9 cellular contexts compared by ENCODE assay signal in genomic region chr1:230470750-230471149, GRCh38. TPM values are rescaled to one million over a fixed set of nuclear protein-coding genes. Genes with fewer than 3 reads are reported as not detected.
DNase-seq lines count a peak whose midpoint lies in the region; ATAC-seq, FAIRE-seq and TF ChIP-seq lines count a peak whose summit lies in the region.
"Not testable (repeated sequence)": the region's sequence is repeated elsewhere in the genome, so short reads cannot be mapped to it uniquely, and the experiment has no call there.
"Had no signal": no experiment of that assay in that cellular context is flagged by ENCODE, and none has a peak within 500 bp of the region (broad histone marks: within the 10 kb centered on the region; RNA-seq: fewer than 3 reads in every experiment).

No MANE protein-coding gene starts in this region.

- CTCF ChIA-PET in HEK293 (lab: Yijun Ruan, JAX) = interaction anchor here (0.7 to 1.0 kb wide), 2 partner anchors 12 to 98 kb away, joined by 3 to 4 read pairs; no protein-coding TSS in a partner anchor
- CTCF ChIA-PET in K562 (lab: Yijun Ruan, JAX; ENCODE audit: low intra/inter-chr PET ratio) = not testable (repeated sequence)

- H3K4me1 ChIP-seq in HEK293 (ENCODE audit: control insufficient read depth, insufficient read depth, low read length); K562 (replicated peaks in 1 of 2; ENCODE audit: control insufficient read depth in 2 of 2, insufficient read depth in 2 of 2, low read length in 2 of 2): not testable (repeated sequence)

- not testable (repeated sequence) for H2AFZ ChIP-seq in K562 (ENCODE audit: low read depth, low read length)

- 7% methylated on average over 1 of the region's 1 CpG for WGBS in K562 (ENCODE audit: insufficient coverage, low coverage, missing lambda C conversion rate)

- TF ChIP-seq CTCF in HEK293 (tag by site-specific recombination; IDR thresholded peaks at IDR 0.05); K562 (IDR thresholded peaks at IDR 0.05 in 2 of 3, conservative IDR thresholded peaks at IDR 0.05 in 1 of 3; ENCODE audit: insufficient read depth in 2 of 3, low read depth in 1 of 3, low read length in 3 of 3): not testable (repeated sequence)

- ATAC-seq in K562 = not testable (repeated sequence)

- DNase-seq in K562 (ENCODE audit: extremely low read depth in 1 of 4, low spot score in 3 of 4) = not testable (repeated sequence)

- TF ChIP-seq EP300 in K562 (IDR thresholded peaks at IDR 0.05; ENCODE audit: low read length) = not testable (repeated sequence)

- H3K9me3 ChIP-seq in HEK293 (ENCODE audit: control insufficient read depth, insufficient read depth, low read depth, low read length); K562 (replicated peaks; ENCODE audit: control insufficient read depth, insufficient read depth, low read depth, low read length): not testable (repeated sequence)

- not testable (repeated sequence) for FAIRE-seq in K562 (lab: Jason Lieb, UNC)

- not testable (repeated sequence) for H3K27me3 ChIP-seq in K562 (ENCODE audit: control insufficient read depth in 2 of 2, insufficient read depth in 2 of 2, low read length in 2 of 2)

- not testable (repeated sequence) for H3K27ac ChIP-seq in HEK293 (ENCODE audit: extremely low read depth, low read depth, low read length); K562 (ENCODE audit: extremely low read depth, low read depth, low read length)

- H3K4me2 ChIP-seq in K562 (ENCODE audit: insufficient read depth, low read length) = not testable (repeated sequence)

- H3K4me3 ChIP-seq in HEK293 (ENCODE audit: low read depth, low read length); K562: not testable (repeated sequence)

- POLR2A ChIA-PET in HEK293 (lab: Yijun Ruan, JAX); K562 (lab: Yijun Ruan, JAX): not testable (repeated sequence)

- not testable (repeated sequence) for H3K36me3 ChIP-seq in HEK293 (ENCODE audit: control insufficient read depth in 2 of 2, insufficient read depth in 1 of 2, low read length in 2 of 2); K562 (ENCODE audit: control insufficient read depth, insufficient read depth, low read length)

- not testable (repeated sequence) for H3K9me1 ChIP-seq in K562 (ENCODE audit: control insufficient read depth, insufficient read depth, low read length)

- not testable (repeated sequence) for H4K20me1 ChIP-seq in K562 (replicated peaks; ENCODE audit: control insufficient read depth, insufficient read depth, low read length)

- not testable (repeated sequence) for H3K9ac ChIP-seq in K562 (ENCODE audit: insufficient read depth in 1 of 2, low read depth in 2 of 2, low read length in 2 of 2)

- not testable (repeated sequence) for TF ChIP-seq POLR2A in K562 (conservative IDR thresholded peaks at IDR 0.05)

- in situ Hi-C loops in K562 (cut with MboI) = not testable (repeated sequence)

- TF ChIP-seq RAD21 in K562 (CRISPR knock-in tag; conservative IDR thresholded peaks at IDR 0.05 in 1 of 2, IDR thresholded peaks at IDR 0.05 in 1 of 2) = not testable (repeated sequence)

- intact Hi-C loops in K562 (cut with micrococcal nuclease) = not testable (repeated sequence)

- not testable (repeated sequence) for BruUV-seq in K562 (replicated peaks; lab: Mats Ljungman, UMichigan)

- not testable (repeated sequence) for H3K79me2 ChIP-seq in K562 (ENCODE audit: control insufficient read depth, insufficient read depth, low read length)

TF ChIP-seq in HEK293, 187 proteins besides CTCF, POLR2A, EP300 and RAD21:
- peak; percentile 61; the same call in 1 of the 2 replicates for TF ChIP-seq ZNF146 (tag by site-specific recombination; IDR thresholded peaks at IDR 0.05)

TF ChIP-seq in K562, 482 proteins besides CTCF, POLR2A, EP300 and RAD21:
- peak; percentile 62 for TF ChIP-seq ZNF146 (CRISPR knock-in tag; IDR thresholded peaks at IDR 0.05; ENCODE audit: unreplicated experiment)

RNA-seq across cellular contexts. Expression of gene PGBD5, which starts 44.6 kb away (rescaled TPM):
- 0.05 TPM in 1 of 2 replicates, not detected in the other for total RNA-seq in K562 (2011; cell fraction: chromatin; rRNA removed; ENCODE audit: low replicate concordance)
- total RNA-seq in K562 (2011; cell fraction: nucleolus; rRNA removed) = 0.13 TPM in 1 of 2 replicates, not detected in the other
- 0.07 TPM in 1 of 2 replicates, not detected in the other for total RNA-seq in K562 (2011; cell fraction: nucleoplasm; rRNA removed)
- total RNA-seq in K562 (2014; rRNA removed) (under 0.01 and 0.08 TPM in 2 replicates), K562 (2014; rRNA removed; fragmentation: Illumina TruSeq; extraction: Trizol) (0.07 and 0.10 TPM in 2 replicates), K562 (2015; rRNA removed; fragmentation: Illumina TruSeq; extraction: Trizol) (0.04 and 0.40 TPM in 2 replicates), K562 (2021) (0.20 and 0.31 TPM in 2 replicates)
- polyA plus RNA-seq in K562 (2011; rRNA removed) (0.06 and 0.08 TPM in 2 replicates), K562 (2014; fragmentation: Illumina TruSeq; extraction: Trizol) (0.04 and 0.13 TPM in 2 replicates), K562 (2014; fragmentation: Nextera tagmentation; extraction: Ambion mirVana) (not detected), K562 (2014; rRNA removed) (0.31 TPM in 1 of 2 replicates, not detected in the other)
- 0.06 and 0.16 TPM in 2 replicates for polyA plus RNA-seq in K562 (2011; cell fraction: cytosol; rRNA removed)
- 0.04 and 0.20 TPM in 2 replicates for polyA plus RNA-seq in K562 (2011; cell fraction: nucleus; rRNA removed)
- 0.18 and 0.20 TPM in 2 replicates for polyA plus RNA-seq in K562 (2012)
- 0.03 and 0.11 TPM in 2 replicates for polyA minus RNA-seq in K562 (2011; rRNA and poly(A)+ RNA removed)
- not detected in 2 replicates for polyA minus RNA-seq in K562 (2011; cell fraction: cytosol; rRNA and poly(A)+ RNA removed)
- under 0.01 and 0.13 TPM in 2 replicates for polyA minus RNA-seq in K562 (2011; cell fraction: nucleus; rRNA and poly(A)+ RNA removed)
- total RNA-seq: B cell; CD4-positive, alpha-beta memory T cell; CD4-positive, alpha-beta T cell; CD4-positive, CD25-positive, alpha-beta regulatory T cell; CD8-positive, alpha-beta memory T cell; CD8-positive, alpha-beta T cell had no signal
- polyA plus RNA-seq: CD14-positive monocyte; CD4-positive, alpha-beta memory T cell; CD4-positive, CD25-positive, alpha-beta regulatory T cell; CD8-positive, alpha-beta memory T cell had no signal
